8 cellular contexts compared by ENCODE assay signal in the genomic region with DNA sequence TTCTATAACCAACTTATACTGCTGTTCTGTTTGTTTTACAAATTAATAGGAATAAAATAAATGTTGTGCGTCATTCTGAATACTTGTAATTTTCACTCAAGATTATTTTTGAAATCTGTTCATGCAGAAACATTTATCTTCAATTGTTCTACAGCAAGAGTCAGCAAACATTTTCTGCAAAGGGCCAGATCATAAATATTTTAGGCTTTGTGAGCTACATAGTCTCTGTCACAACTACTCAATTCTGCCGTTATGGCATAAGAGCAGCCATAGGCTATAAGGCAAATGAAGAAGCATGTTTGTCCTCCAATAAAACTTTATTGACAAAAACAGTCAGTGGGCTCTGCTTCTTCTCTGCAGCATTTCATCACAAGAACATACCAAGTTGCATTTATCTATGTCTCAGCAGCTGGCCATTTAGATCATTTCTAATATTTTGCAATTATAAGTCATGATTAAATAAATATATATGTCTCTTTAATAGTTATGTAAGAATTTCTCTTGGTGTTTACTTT.
"Had no signal": no experiment of that assay in that cellular context is flagged by ENCODE, and none has a peak within 500 bp of the region (broad histone marks: within the 10 kb centered on the region; RNA-seq: fewer than 3 reads in every experiment).

No MANE protein-coding gene starts in this region.

- H3K27ac Mint-ChIP-seq: HFFc6, IgD-negative memory B cell had no signal

- H3K4me3 Mint-ChIP-seq: HFFc6, IgD-negative memory B cell had no signal

- H3K9ac ChIP-seq: GM23248 had no signal

- H3K27me3 Mint-ChIP-seq: IgD-negative memory B cell had no signal

- H2AFZ ChIP-seq: GM23248 had no signal

- H3K4me1 Mint-ChIP-seq: IgD-negative memory B cell had no signal

- H3K4me1 ChIP-seq: HAP-1 had no signal

- H3K4me3 ChIP-seq: GM23248, HAP-1 had no signal

- H3K9me3 Mint-ChIP-seq: HFFc6 had no signal

- FAIRE-seq: HTR-8/SVneo had no signal

- DNase-seq: GM23248, GOT3, H7, HFFc6 had no signal

- H3K9me3 ChIP-seq: HAP-1 had no signal

- H3K27ac ChIP-seq: GM23248 had no signal

- ATAC-seq: HCT116 had no signal
